In genomic region chr15:79643393-79643792, GRCh38 we compare ENCODE assay signal across 14 cellular contexts.
DNase-seq lines count a peak whose midpoint lies in the region; ATAC-seq, FAIRE-seq and TF ChIP-seq lines count a peak whose summit lies in the region.
"Had no signal": no experiment of that assay in that cellular context is flagged by ENCODE, and none has a peak within 500 bp of the region (broad histone marks: within the 10 kb centered on the region; RNA-seq: fewer than 3 reads in every experiment).

No MANE protein-coding gene starts in this region.

- H3K36me3 ChIP-seq in IMR-90 (ENCODE audit: control insufficient read depth, insufficient read depth, low read length), result no peaks in the 10 kb centered on the region
- H3K36me3 ChIP-seq in astrocyte (ENCODE audit: insufficient read depth, low read length), result no peaks in the 10 kb centered on the region
- H3K36me3 ChIP-seq in smooth muscle cell (ENCODE audit: low read depth), result no peaks in the 10 kb centered on the region
- H3K36me3 ChIP-seq: BLaER1 treated with 17β-estradiol and CSF1 and Interleukin-3, amounts not matched to agents 10 nM and 100 nM had no signal

- in situ Hi-C loops in IMR-90 (cut with MboI; ENCODE audit: low sequenced_read_pairs), result loop anchor here (25.0 kb wide), 1 partner anchor 344 kb away; no protein-coding TSS in a partner anchor

- peak overlapping the region; percentile 47; the same call in 2 of the 3 replicates for H2BK15ac ChIP-seq in IMR-90 (ENCODE audit: low read depth, low read length)

- H3K9ac ChIP-seq in IMR-90 (ENCODE audit: low read depth, low read length), result no peak overlapping the region
- no peak overlapping the region for H3K9ac ChIP-seq in astrocyte (ENCODE audit: low read length)
- H3K9ac ChIP-seq in smooth muscle cell (ENCODE audit: low read depth), result no peak overlapping the region
- H3K9ac ChIP-seq: BLaER1 treated with 17β-estradiol and CSF1 and Interleukin-3, amounts not matched to agents 10 nM and 100 nM; GM23248 had no signal

- H3K27ac ChIP-seq in IMR-90 (ENCODE audit: insufficient read depth, low read length), result no peak overlapping the region
- H3K27ac ChIP-seq in astrocyte (ENCODE audit: low read depth, low read length), result no peak overlapping the region
- H3K27ac ChIP-seq in smooth muscle cell (ENCODE audit: low read depth), result peak overlapping the region; percentile 82
- H3K27ac ChIP-seq: BLaER1 treated with 17β-estradiol and CSF1 and Interleukin-3, amounts not matched to agents 10 nM and 100 nM had no signal

- peak overlapping the region; percentile 22 for H3K4ac ChIP-seq in IMR-90 (ENCODE audit: low read depth, low read length)

- H3K14ac ChIP-seq in IMR-90 (replicated peaks; ENCODE audit: low read depth, low read length), result peak overlapping the region; percentile 55; the same call in 1 of the 2 replicates

- peak overlapping the region; percentile 25 for H3K27ac Mint-ChIP-seq in activated CD4-positive, alpha-beta T cell treated with anti-CD3 and anti-CD28 coated beads, Interleukin-2, amount 10 ng/mL, durations not matched to agents 24 days and 14 days
- no peak overlapping the region for H3K27ac Mint-ChIP-seq in activated CD4-positive, alpha-beta T cell treated with anti-CD3 and anti-CD28 coated beads, Interleukin-2, amount 10 ng/mL, durations not matched to agents 7 days and 5 days
- peak overlapping the region; percentile 54 for H3K27ac Mint-ChIP-seq in astrocyte (ENCODE audit: unreplicated experiment)
- H3K27ac Mint-ChIP-seq in T-helper 17 cell, result no peak overlapping the region
- H3K27ac Mint-ChIP-seq: CD4-positive, CD25-positive, alpha-beta regulatory T cell had no signal

- peaks cover 13% of the 10 kb centered on the region for H3K9me1 ChIP-seq in IMR-90 (ENCODE audit: insufficient read depth, low read length)

- intact Hi-C loops in activated CD4-positive, alpha-beta T cell treated with anti-CD3 and anti-CD28 coated beads, Interleukin-2, amount 10 ng/mL, durations not matched to agents 24 days and 14 days (cut with micrococcal nuclease), result no loop called here
- intact Hi-C loops in IMR-90 (cut with micrococcal nuclease), result no loop called here

- no peaks in the 10 kb centered on the region for H3K27me3 ChIP-seq in IMR-90 (ENCODE audit: control insufficient read depth, insufficient read depth, low read length)
- H3K27me3 ChIP-seq in astrocyte (ENCODE audit: insufficient read depth, low read length), result no peaks in the 10 kb centered on the region
- no peaks in the 10 kb centered on the region for H3K27me3 ChIP-seq in smooth muscle cell (ENCODE audit: low read depth)
- H3K27me3 ChIP-seq: BLaER1 treated with 17β-estradiol and CSF1 and Interleukin-3, amounts not matched to agents 10 nM and 100 nM had no signal

- BruUV-seq in IMR-90 (replicated peaks; lab: Mats Ljungman, UMichigan), result no TSS peak

- peaks cover 8% of the 10 kb centered on the region for H3K27me3 Mint-ChIP-seq in activated CD4-positive, alpha-beta T cell treated with anti-CD3 and anti-CD28 coated beads, Interleukin-2, amount 10 ng/mL, durations not matched to agents 24 days and 14 days
- peaks cover 21% of the 10 kb centered on the region for H3K27me3 Mint-ChIP-seq in activated CD4-positive, alpha-beta T cell treated with anti-CD3 and anti-CD28 coated beads, Interleukin-2, amount 10 ng/mL, durations not matched to agents 7 days and 5 days
- H3K27me3 Mint-ChIP-seq in astrocyte (ENCODE audit: low read depth, unreplicated experiment), result peaks cover 1% of the 10 kb centered on the region
- peaks cover 20% of the 10 kb centered on the region for H3K27me3 Mint-ChIP-seq in T-helper 17 cell

- H3K4me2 ChIP-seq in IMR-90 (ENCODE audit: low read depth, low read length) (no peak overlapping the region), astrocyte (ENCODE audit: low read length) (no peak overlapping the region), smooth muscle cell (peak overlapping the region; percentile 16)
- H3K4me2 ChIP-seq: BLaER1 treated with 17β-estradiol and CSF1 and Interleukin-3, amounts not matched to agents 10 nM and 100 nM had no signal

- ATAC-seq in IMR-90 (ENCODE audit: low read depth) (no peak), T-helper 17 cell (no peak), HG03159 (IDR thresholded peaks at IDR 0.05; ENCODE audit: unreplicated experiment) (no peak)
- ATAC-seq: HCT116 had no signal

- peaks cover 10% of the 10 kb centered on the region for H3K9me3 Mint-ChIP-seq in activated CD4-positive, alpha-beta T cell treated with anti-CD3 and anti-CD28 coated beads, Interleukin-2, amount 10 ng/mL, durations not matched to agents 24 days and 14 days
- peaks cover 3% of the 10 kb centered on the region for H3K9me3 Mint-ChIP-seq in activated CD4-positive, alpha-beta T cell treated with anti-CD3 and anti-CD28 coated beads, Interleukin-2, amount 10 ng/mL, durations not matched to agents 7 days and 5 days
- H3K9me3 Mint-ChIP-seq in astrocyte (ENCODE audit: unreplicated experiment), result no peaks in the 10 kb centered on the region

- H4K91ac ChIP-seq in IMR-90 (ENCODE audit: insufficient read depth, low read depth, low read length), result no peak overlapping the region

- H4K8ac ChIP-seq in IMR-90 (ENCODE audit: low read depth in 2 of 2, low read length in 2 of 2), result 0 out of 4 replicates have a peak overlapping the region, but pooled peaks of 1 of the 2 experiments have one; percentile 9

- no peak for TF ChIP-seq RAD21 in IMR-90 (IDR thresholded peaks at IDR 0.05; ENCODE audit: low read length)

- no peak overlapping the region for H2AK9ac ChIP-seq in IMR-90 (replicated peaks; ENCODE audit: low read depth, low read length, poor library complexity)

- no peaks in the 10 kb centered on the region for H3K36me3 Mint-ChIP-seq in activated CD4-positive, alpha-beta T cell treated with anti-CD3 and anti-CD28 coated beads, Interleukin-2, amount 10 ng/mL, durations not matched to agents 24 days and 14 days (ENCODE audit: low read depth)
- no peaks in the 10 kb centered on the region for H3K36me3 Mint-ChIP-seq in activated CD4-positive, alpha-beta T cell treated with anti-CD3 and anti-CD28 coated beads, Interleukin-2, amount 10 ng/mL, durations not matched to agents 7 days and 5 days (ENCODE audit: low read depth)
- H3K36me3 Mint-ChIP-seq in astrocyte (ENCODE audit: low read depth, unreplicated experiment), result no peaks in the 10 kb centered on the region
- H3K36me3 Mint-ChIP-seq in T-helper 17 cell (ENCODE audit: low read depth), result peaks cover 3% of the 10 kb centered on the region
- H3K36me3 Mint-ChIP-seq: CD4-positive, CD25-positive, alpha-beta regulatory T cell had no signal

- peak overlapping the region; percentile 49 for H2AK5ac ChIP-seq in IMR-90 (ENCODE audit: low read depth, low read length)

- no peaks in the 10 kb centered on the region for H3K79me2 ChIP-seq in astrocyte (ENCODE audit: insufficient read depth, low read length)
- H3K79me2 ChIP-seq in smooth muscle cell (ENCODE audit: low read depth), result no peaks in the 10 kb centered on the region

- H4K5ac ChIP-seq in IMR-90 (ENCODE audit: low read depth, low read length), result no peak overlapping the region

- H3K23ac ChIP-seq in IMR-90 (ENCODE audit: low read depth, low read length), result no peak overlapping the region

- no peak overlapping the region for H3K4me3 Mint-ChIP-seq in activated CD4-positive, alpha-beta T cell treated with anti-CD3 and anti-CD28 coated beads, Interleukin-2, amount 10 ng/mL, durations not matched to agents 24 days and 14 days
- H3K4me3 Mint-ChIP-seq in activated CD4-positive, alpha-beta T cell treated with anti-CD3 and anti-CD28 coated beads, Interleukin-2, amount 10 ng/mL, durations not matched to agents 7 days and 5 days, result no peak overlapping the region
- H3K4me3 Mint-ChIP-seq in astrocyte (ENCODE audit: unreplicated experiment), result no peak overlapping the region
- no peak overlapping the region for H3K4me3 Mint-ChIP-seq in T-helper 17 cell
- H3K4me3 Mint-ChIP-seq: CD4-positive, CD25-positive, alpha-beta regulatory T cell had no signal

- DNase-seq in activated CD4-positive, alpha-beta T cell treated with anti-CD3 and anti-CD28 coated beads, Interleukin-2, amount 10 ng/mL, durations not matched to agents 24 days and 14 days, result no peak
- DNase-seq in activated CD4-positive, alpha-beta T cell treated with anti-CD3 and anti-CD28 coated beads, Interleukin-2, amount 10 ng/mL, durations not matched to agents 7 days and 5 days, result no peak
- DNase-seq in IMR-90 (no peak), astrocyte (ENCODE audit: low read depth) (no peak), smooth muscle cell (lab: John Stamatoyannopoulos, UW; ENCODE audit: unreplicated experiment) (no peak), T-helper 17 cell (no peak)
- DNase-seq: 8988T, DMS53 had no signal

- no peak for FAIRE-seq in astrocyte (lab: Jason Lieb, UNC)
- FAIRE-seq: H54 had no signal

- peak overlapping the region; percentile 73 for H2BK120ac ChIP-seq in IMR-90 (ENCODE audit: low read depth, low read length)

- TF ChIP-seq CTCF in IMR-90 (conservative IDR thresholded peaks at IDR 0.05; ENCODE audit: low read depth, low read length), result no peak
- no peak for TF ChIP-seq CTCF in astrocyte (IDR thresholded peaks at IDR 0.05; ENCODE audit: insufficient read depth, low read depth, low read length)
- TF ChIP-seq CTCF in smooth muscle cell (IDR thresholded peaks at IDR 0.05; ENCODE audit: borderline replicate concordance, insufficient read depth, poor library complexity, severe bottlenecking), result no peak

- H2BK5ac ChIP-seq in IMR-90 (ENCODE audit: low read depth, low read length, poor library complexity, severe bottlenecking), result no peak overlapping the region

- CTCF ChIA-PET in activated CD4-positive, alpha-beta T cell treated with anti-CD3 and anti-CD28 coated beads, Interleukin-2, amount 10 ng/mL, durations not matched to agents 7 days and 5 days (lab: Charles Lee), result no interaction called here
- CTCF ChIA-PET in IMR-90 (lab: Yijun Ruan, JAX), result no interaction called here

- H3K4me3 ChIP-seq in IMR-90 (ENCODE audit: insufficient read depth, low read depth, low read length) (no peak overlapping the region), astrocyte (ENCODE audit: insufficient read depth, low read depth, low read length) (no peak overlapping the region), smooth muscle cell (no peak overlapping the region)
- H3K4me3 ChIP-seq: BLaER1 treated with 17β-estradiol and CSF1 and Interleukin-3, amounts not matched to agents 10 nM and 100 nM; GM23248 had no signal

- dilution Hi-C loops in IMR-90 (cut with HindIII; ENCODE audit: low sequenced_read_pairs, unreplicated experiment), result no loop called here

- H4K20me1 ChIP-seq in IMR-90 (ENCODE audit: insufficient read depth, low read length) (no peaks in the 10 kb centered on the region), astrocyte (ENCODE audit: insufficient read depth, low read length) (no peaks in the 10 kb centered on the region), smooth muscle cell (ENCODE audit: low read depth) (no peaks in the 10 kb centered on the region)
- H4K20me1 ChIP-seq: BLaER1 treated with 17β-estradiol and CSF1 and Interleukin-3, amounts not matched to agents 10 nM and 100 nM had no signal

- H3K79me1 ChIP-seq in IMR-90 (ENCODE audit: low read depth in 1 of 2, low read length in 2 of 2), result no peaks in the 10 kb centered on the region

- H3K4me1 Mint-ChIP-seq in activated CD4-positive, alpha-beta T cell treated with anti-CD3 and anti-CD28 coated beads, Interleukin-2, amount 10 ng/mL, durations not matched to agents 24 days and 14 days, result peaks cover 3% of the 10 kb centered on the region
- H3K4me1 Mint-ChIP-seq in activated CD4-positive, alpha-beta T cell treated with anti-CD3 and anti-CD28 coated beads, Interleukin-2, amount 10 ng/mL, durations not matched to agents 7 days and 5 days, result no peaks in the 10 kb centered on the region
- H3K4me1 Mint-ChIP-seq in astrocyte (ENCODE audit: low read depth, unreplicated experiment) (peaks cover 36% of the 10 kb centered on the region), T-helper 17 cell (no peaks in the 10 kb centered on the region)
- H3K4me1 Mint-ChIP-seq: CD4-positive, CD25-positive, alpha-beta regulatory T cell had no signal

- H3K4me1 ChIP-seq in IMR-90 (ENCODE audit: control insufficient read depth, insufficient read depth, low read length) (peaks cover 6% of the 10 kb centered on the region), astrocyte (ENCODE audit: insufficient read depth, low read length) (peaks cover 23% of the 10 kb centered on the region), smooth muscle cell (ENCODE audit: low read depth) (no peaks in the 10 kb centered on the region)
- H3K4me1 ChIP-seq: BLaER1 treated with 17β-estradiol and CSF1 and Interleukin-3, amounts not matched to agents 10 nM and 100 nM had no signal

- H2BK20ac ChIP-seq in IMR-90 (ENCODE audit: low read depth, low read length), result peak overlapping the region; percentile 31

- H3K9me3 ChIP-seq in IMR-90 (ENCODE audit: control insufficient read depth, insufficient read depth, low read length) (peaks cover 5% of the 10 kb centered on the region; the same call in 1 of the 2 replicates), astrocyte (ENCODE audit: insufficient read depth, low read depth, low read length) (peaks cover 3% of the 10 kb centered on the region), smooth muscle cell (replicated peaks; ENCODE audit: low read depth) (peaks cover 5% of the 10 kb centered on the region), T-helper 17 cell (ENCODE audit: control insufficient read depth, low read length, poor library complexity, severe bottlenecking) (no peaks in the 10 kb centered on the region)

- POLR2A ChIA-PET in activated CD4-positive, alpha-beta T cell treated with anti-CD3 and anti-CD28 coated beads, Interleukin-2, amount 10 ng/mL, durations not matched to agents 7 days and 5 days (lab: Charles Lee), result no interaction called here
- POLR2A ChIA-PET in IMR-90 (lab: Charles Lee; ENCODE audit: unreplicated experiment), result no interaction called here

- peak overlapping the region; percentile 47 for H2AFZ ChIP-seq in IMR-90 (replicated peaks; ENCODE audit: low read length, poor library complexity)
- no peak overlapping the region for H2AFZ ChIP-seq in astrocyte (ENCODE audit: low read depth, low read length)
- H2AFZ ChIP-seq in smooth muscle cell (ENCODE audit: low read depth), result no peak overlapping the region
- H2AFZ ChIP-seq: GM23248 had no signal

- H3F3A ChIP-seq in smooth muscle cell (ENCODE audit: low read depth), result no peaks in the 10 kb centered on the region

- no peak for TF ChIP-seq POLR2A in IMR-90 (IDR thresholded peaks at IDR 0.05; ENCODE audit: low read depth, low read length)

- H3K56ac ChIP-seq in IMR-90 (ENCODE audit: extremely low read depth, insufficient read depth, low read length), result no peak overlapping the region

- H3K18ac ChIP-seq in IMR-90 (ENCODE audit: low read depth, low read length), result peak overlapping the region; percentile 9; the same call in 1 of the 2 replicates

Comparison
In these comparisons a context has a peak if more than half of its experiments do, and no peak if none do; other contexts are left out.
1. H3K27ac Mint-ChIP-seq: peak in activated CD4-positive, alpha-beta T cell treated with anti-CD3 and anti-CD28 coated beads, Interleukin-2, amount 10 ng/mL, durations not matched to agents 24 days and 14 days (single experiment) and astrocyte (single experiment); none in activated CD4-positive, alpha-beta T cell treated with anti-CD3 and anti-CD28 coated beads, Interleukin-2, amount 10 ng/mL, durations not matched to agents 7 days and 5 days (single experiment) and T-helper 17 cell (single experiment).